16 cellular contexts compared by ENCODE assay signal in genomic region chr5:112776301-112776856, GRCh38. TPM values are rescaled to one million over a fixed set of nuclear protein-coding genes. Genes with fewer than 3 reads are reported as not detected.
A peak's percentile ranks its signal among the peaks of the same experiment; 100 is the strongest.
DNase-seq lines count a peak whose midpoint lies in the region; ATAC-seq and TF ChIP-seq lines count a peak whose summit lies in the region.
"Had no signal": no experiment of that assay in that cellular context is flagged by ENCODE, and none has a peak within 500 bp of the region (broad histone marks: within the 10 kb centered on the region; RNA-seq: fewer than 3 reads in every experiment).

No MANE protein-coding gene starts in this region.

- peak; percentile 17 for DNase-seq in Daoy (ENCODE audit: low read depth)
- DNase-seq in NCI-H226 = peak; percentile 71
- DNase-seq in choroid plexus epithelial cell (ENCODE audit: low read depth) = peak; percentile 82
- peak; percentile 45 for DNase-seq in renal cortical epithelial cell (ENCODE audit: low read depth)
- DNase-seq in cerebellar cortex (ENCODE audit: low spot score) = no peak
- DNase-seq: body of pancreas; effector memory CD8-positive, alpha-beta T cell; GF-D8; heart right ventricle; left cardiac atrium; NCI-H1092; NCI-H2171 treated with DMSO at 0.1 percent for 48 hours had no signal

- ATAC-seq in HG03571 (IDR thresholded peaks at IDR 0.05; ENCODE audit: unreplicated experiment) (no peak), GM18502 (IDR thresholded peaks at IDR 0.05; ENCODE audit: poor library complexity, unreplicated experiment) (no peak), GM21717 (IDR thresholded peaks at IDR 0.05; ENCODE audit: unreplicated experiment) (no peak)
- ATAC-seq: body of pancreas; effector memory CD8-positive, alpha-beta T cell; heart right ventricle; HepG2; left cardiac atrium had no signal

- TF ChIP-seq CTCF in choroid plexus epithelial cell (conservative IDR thresholded peaks at IDR 0.05; ENCODE audit: low read depth, low read length) = no peak

- no peak overlapping the region for H3K4me3 ChIP-seq in choroid plexus epithelial cell (ENCODE audit: low read depth, low read length)
- H3K4me3 ChIP-seq: body of pancreas, heart right ventricle had no signal

RNA-seq across cellular contexts. Expression of gene APC, which starts 38.7 kb away (rescaled TPM):
- 24.2 and 31.8 TPM in 2 replicates for total RNA-seq in Daoy (2014; rRNA removed; shearing (Covaris generic))
- total RNA-seq in renal cortical epithelial cell = 39.6 and 95.3 TPM in 2 replicates
